9 cellular contexts compared by ENCODE assay signal in the genomic region with DNA sequence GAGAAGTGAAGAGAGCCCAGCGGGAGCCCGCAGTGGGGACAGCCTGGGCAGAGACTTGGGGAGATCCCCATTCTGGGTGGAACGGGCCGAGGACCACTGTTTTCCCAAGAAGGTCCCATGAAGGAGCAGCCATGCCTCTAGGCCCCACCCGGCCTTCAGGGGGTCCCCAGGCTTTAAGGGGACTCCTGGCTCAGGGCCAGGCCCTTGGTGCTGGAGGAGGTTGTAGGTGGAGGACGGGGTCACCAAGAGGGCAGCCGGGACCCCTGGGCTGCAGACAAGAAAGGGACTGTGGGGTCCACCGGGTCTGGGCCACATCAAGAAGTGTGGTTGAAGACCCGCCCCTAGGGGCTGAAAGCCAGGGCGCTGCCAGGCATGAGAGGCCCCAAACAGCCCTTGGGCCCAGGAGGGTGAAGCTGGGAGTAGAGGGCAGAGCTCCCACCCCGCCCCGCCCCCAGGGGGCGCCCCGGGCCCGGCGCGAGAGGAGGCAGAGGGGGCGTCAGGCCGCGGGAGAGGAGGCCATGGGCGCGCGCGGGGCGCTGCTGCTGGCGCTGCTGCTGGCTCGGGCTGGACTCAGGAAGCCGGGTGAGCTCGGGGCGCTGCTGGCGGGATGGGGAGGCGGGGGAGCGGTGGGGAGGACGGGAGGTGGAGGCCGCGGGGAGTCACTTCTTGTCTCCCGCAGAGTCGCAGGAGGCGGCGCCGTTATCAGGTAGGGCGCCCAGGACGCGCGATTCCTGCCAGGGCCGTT. TPM values are rescaled to one million over a fixed set of nuclear protein-coding genes. Genes with fewer than 3 reads are reported as not detected.
DNase-seq lines count a peak whose midpoint lies in the region; ATAC-seq and TF ChIP-seq lines count a peak whose summit lies in the region.
"Had no signal": no experiment of that assay in that cellular context is flagged by ENCODE, and none has a peak within 500 bp of the region (broad histone marks: within the 10 kb centered on the region; RNA-seq: fewer than 3 reads in every experiment).

A gene with protein sequence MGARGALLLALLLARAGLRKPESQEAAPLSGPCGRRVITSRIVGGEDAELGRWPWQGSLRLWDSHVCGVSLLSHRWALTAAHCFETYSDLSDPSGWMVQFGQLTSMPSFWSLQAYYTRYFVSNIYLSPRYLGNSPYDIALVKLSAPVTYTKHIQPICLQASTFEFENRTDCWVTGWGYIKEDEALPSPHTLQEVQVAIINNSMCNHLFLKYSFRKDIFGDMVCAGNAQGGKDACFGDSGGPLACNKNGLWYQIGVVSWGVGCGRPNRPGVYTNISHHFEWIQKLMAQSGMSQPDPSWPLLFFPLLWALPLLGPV (plus strand): TSS at position 487 of the 745 bp plus-strand sequence. CDS start 32 bp downstream, at position 519.

- intact Hi-C loops in OCI-LY7 (cut with micrococcal nuclease; ENCODE audit: unreplicated experiment): no loop called here
- intact Hi-C loops in colonic mucosa (cut with DNase I): no loop called here

- H3K27ac ChIP-seq in CD8-positive, alpha-beta memory T cell (ENCODE audit: low read depth, low read length): peak within 1 kb of the TSS; percentile 59
- H3K27ac ChIP-seq in OCI-LY7 (ENCODE audit: low read depth, low read length, poor library complexity, severe bottlenecking) (peak within 1 kb of the TSS; percentile 54), colonic mucosa (no peak within 1 kb of the TSS), SJCRH30 (no peak within 1 kb of the TSS)

- TF ChIP-seq CTCF in OCI-LY7 (conservative IDR thresholded peaks at IDR 0.05; ENCODE audit: low read length) (peak; percentile 72), colonic mucosa (IDR thresholded peaks at IDR 0.05) (no peak)

- peak within 1 kb of the TSS; percentile 89 for H2AFZ ChIP-seq in OCI-LY7 (ENCODE audit: low read length)

- H3K4me2 ChIP-seq in OCI-LY7 (ENCODE audit: low read length): peak within 1 kb of the TSS; percentile 71

- H3K9ac ChIP-seq in colonic mucosa (ENCODE audit: low read depth in 2 of 2, low read length in 2 of 2): no peak within 1 kb of the TSS

- no peaks in the 10 kb centered on the region for H4K20me1 ChIP-seq in OCI-LY7 (ENCODE audit: insufficient read depth, low read length)

- H3K36me3 ChIP-seq in CD8-positive, alpha-beta memory T cell (ENCODE audit: insufficient read depth, low read length): no peaks in the 10 kb centered on the region
- H3K36me3 ChIP-seq in OCI-LY7 (ENCODE audit: insufficient read depth, low read length): no peaks in the 10 kb centered on the region
- no peaks in the 10 kb centered on the region for H3K36me3 ChIP-seq in colonic mucosa
- H3K36me3 ChIP-seq in SJCRH30: no peaks in the 10 kb centered on the region

- no peaks in the 10 kb centered on the region for H3K4me1 ChIP-seq in CD8-positive, alpha-beta memory T cell (ENCODE audit: insufficient read depth, low read length)
- H3K4me1 ChIP-seq in OCI-LY7 (ENCODE audit: insufficient read depth, low read length, poor library complexity, severe bottlenecking): peaks cover 18% of the 10 kb centered on the region
- H3K4me1 ChIP-seq in colonic mucosa: no peaks in the 10 kb centered on the region
- H3K4me1 ChIP-seq in SJCRH30: peaks cover 4% of the 10 kb centered on the region

- H3K9me3 Mint-ChIP-seq in CD8-positive, alpha-beta memory T cell: no peaks in the 10 kb centered on the region
- H3K9me3 Mint-ChIP-seq in activated naive CD8-positive, alpha-beta T cell treated with anti-CD3 and anti-CD28 coated beads, Interleukin-2, amount 10 ng/mL, durations not matched to agents 7 days and 5 days: no peaks in the 10 kb centered on the region
- H3K9me3 Mint-ChIP-seq in natural killer cell treated with Interleukin-12 subunit alpha and Interleukin-12 subunit beta and Interleukin-15 and Interleukin-18, amount 100 ng/mL, for 72 hours: no peaks in the 10 kb centered on the region

- CTCF ChIA-PET in CD8-positive, alpha-beta memory T cell (lab: Charles Lee): interaction anchor here (1.5 kb wide), 1 partner anchor 51 kb away, joined by 3 read pairs; no protein-coding TSS in a partner anchor
- CTCF ChIA-PET in OCI-LY7 (lab: Charles Lee; ENCODE audit: unreplicated experiment): interaction anchor here (0.5 to 0.6 kb wide), 2 partner anchors 906 to 1474 kb away, joined by 4 to 11 read pairs; no protein-coding TSS in a partner anchor

- H3K27ac Mint-ChIP-seq in CD8-positive, alpha-beta memory T cell: peak within 1 kb of the TSS in 1 of 8 donors; percentile 64
- H3K27ac Mint-ChIP-seq in activated naive CD8-positive, alpha-beta T cell treated with anti-CD3 and anti-CD28 coated beads, Interleukin-2, amount 10 ng/mL, durations not matched to agents 7 days and 5 days: peak within 1 kb of the TSS; percentile 64
- no peak within 1 kb of the TSS for H3K27ac Mint-ChIP-seq in natural killer cell treated with Interleukin-12 subunit alpha and Interleukin-12 subunit beta and Interleukin-15 and Interleukin-18, amount 100 ng/mL, for 72 hours

- no peaks in the 10 kb centered on the region for H3K9me2 ChIP-seq in OCI-LY7 (ENCODE audit: insufficient read depth, low read length)

- peaks cover 0 to 2% (median 0%) of the 10 kb centered on the region in 3 donors for H3K4me1 Mint-ChIP-seq in CD8-positive, alpha-beta memory T cell
- no peaks in the 10 kb centered on the region for H3K4me1 Mint-ChIP-seq in activated naive CD8-positive, alpha-beta T cell treated with anti-CD3 and anti-CD28 coated beads, Interleukin-2, amount 10 ng/mL, durations not matched to agents 7 days and 5 days
- peaks cover 0 to 2% of the 10 kb centered on the region in 2 donors for H3K4me1 Mint-ChIP-seq in natural killer cell treated with Interleukin-12 subunit alpha and Interleukin-12 subunit beta and Interleukin-15 and Interleukin-18, amount 100 ng/mL, for 72 hours (ENCODE audit: low read depth in 2 of 2)

- no peaks in the 10 kb centered on the region for H3K36me3 Mint-ChIP-seq in CD8-positive, alpha-beta memory T cell
- H3K36me3 Mint-ChIP-seq in activated naive CD8-positive, alpha-beta T cell treated with anti-CD3 and anti-CD28 coated beads, Interleukin-2, amount 10 ng/mL, durations not matched to agents 7 days and 5 days: no peaks in the 10 kb centered on the region
- no peaks in the 10 kb centered on the region for H3K36me3 Mint-ChIP-seq in natural killer cell treated with Interleukin-12 subunit alpha and Interleukin-12 subunit beta and Interleukin-15 and Interleukin-18, amount 100 ng/mL, for 72 hours

- peaks cover 4% of the 10 kb centered on the region for H3K27me3 ChIP-seq in CD8-positive, alpha-beta memory T cell (ENCODE audit: insufficient read depth, low read length, poor library complexity, severe bottlenecking)
- H3K27me3 ChIP-seq in colonic mucosa (no peaks in the 10 kb centered on the region), SJCRH30 (peaks cover 30% of the 10 kb centered on the region)

- no peak within 1 kb of the TSS for H3K4me3 ChIP-seq in CD8-positive, alpha-beta memory T cell (ENCODE audit: low read length)
- H3K4me3 ChIP-seq in OCI-LY7 (ENCODE audit: low read depth, low read length, poor library complexity, severe bottlenecking) (peak within 1 kb of the TSS; percentile 86), colonic mucosa (no peak within 1 kb of the TSS), SJCRH30 (no peak within 1 kb of the TSS)

- no TSS peak for BruUV-seq in OCI-LY7 (replicated peaks; lab: Mats Ljungman, UMichigan)

- POLR2A ChIA-PET in CD8-positive, alpha-beta memory T cell (lab: Charles Lee): no interaction called here
- POLR2A ChIA-PET in OCI-LY7 (lab: Charles Lee): interaction anchor here (0.7 kb wide), 1 partner anchor 10 kb away, joined by 3 read pairs; no protein-coding TSS in a partner anchor
- POLR2A ChIA-PET in activated naive CD8-positive, alpha-beta T cell treated with anti-CD3 and anti-CD28 coated beads, Interleukin-2, amount 10 ng/mL, durations not matched to agents 7 days and 5 days (lab: Charles Lee): interaction anchor here (1.3 kb wide), 1 partner anchor 39 kb away, joined by 3 read pairs; no protein-coding TSS in a partner anchor

- H3K79me2 ChIP-seq in OCI-LY7 (ENCODE audit: insufficient read depth, low read depth, low read length): peaks cover 10% of the 10 kb centered on the region; the same call in 1 of the 2 replicates

- DNase-seq in CD8-positive, alpha-beta memory T cell: peak in 4 of 5 donors; percentile 27 to 52 (median 45)
- DNase-seq in OCI-LY7 (ENCODE audit: low spot score): peak; percentile 68
- DNase-seq in activated naive CD8-positive, alpha-beta T cell treated with anti-CD3 and anti-CD28 coated beads, Interleukin-2, amount 10 ng/mL, durations not matched to agents 7 days and 5 days: peak; percentile 61
- no peak for DNase-seq in natural killer cell treated with Interleukin-12 subunit alpha and Interleukin-12 subunit beta and Interleukin-15 and Interleukin-18, amount 100 ng/mL, for 72 hours (ENCODE audit: low spot score)
- DNase-seq in NCI-H345 treated with DMSO at 0.1 percent for 48 hours (lab: John Stamatoyannopoulos, UW; ENCODE audit: unreplicated experiment): no peak
- no peak for DNase-seq in colonic mucosa
- no peak for DNase-seq in SJCRH30
- DNase-seq: NK-92 treated with Interleukin-12 subunit alpha and Interleukin-12 subunit beta, amount 100 ng/mL, for 24 hours had no signal

- H3K27me3 Mint-ChIP-seq in CD8-positive, alpha-beta memory T cell: peaks cover 0 to 15% of the 10 kb centered on the region in 2 donors
- H3K27me3 Mint-ChIP-seq in activated naive CD8-positive, alpha-beta T cell treated with anti-CD3 and anti-CD28 coated beads, Interleukin-2, amount 10 ng/mL, durations not matched to agents 7 days and 5 days: peaks cover 3% of the 10 kb centered on the region
- H3K27me3 Mint-ChIP-seq in natural killer cell treated with Interleukin-12 subunit alpha and Interleukin-12 subunit beta and Interleukin-15 and Interleukin-18, amount 100 ng/mL, for 72 hours: no peaks in the 10 kb centered on the region

- ATAC-seq in activated naive CD8-positive, alpha-beta T cell treated with anti-CD3 and anti-CD28 coated beads, Interleukin-2, amount 10 ng/mL, durations not matched to agents 7 days and 5 days (ENCODE audit: low read depth): peak; percentile 69
- peak; percentile 49 to 75 for ATAC-seq in natural killer cell treated with Interleukin-12 subunit alpha and Interleukin-12 subunit beta and Interleukin-15 and Interleukin-18, amount 100 ng/mL, for 72 hours
- ATAC-seq in GM21381 (IDR thresholded peaks at IDR 0.05; ENCODE audit: unreplicated experiment): no peak

- H3K9me3 ChIP-seq in CD8-positive, alpha-beta memory T cell (ENCODE audit: low read length): no peaks in the 10 kb centered on the region
- H3K9me3 ChIP-seq in OCI-LY7 (ENCODE audit: low read length) (no peaks in the 10 kb centered on the region), colonic mucosa (no peaks in the 10 kb centered on the region), SJCRH30 (replicated peaks) (no peaks in the 10 kb centered on the region)

- peak within 1 kb of the TSS in 4 of 7 donors; percentile 13 to 70 (median 61) for H3K4me3 Mint-ChIP-seq in CD8-positive, alpha-beta memory T cell
- peak within 1 kb of the TSS; percentile 22 for H3K4me3 Mint-ChIP-seq in activated naive CD8-positive, alpha-beta T cell treated with anti-CD3 and anti-CD28 coated beads, Interleukin-2, amount 10 ng/mL, durations not matched to agents 7 days and 5 days
- H3K4me3 Mint-ChIP-seq in natural killer cell treated with Interleukin-12 subunit alpha and Interleukin-12 subunit beta and Interleukin-15 and Interleukin-18, amount 100 ng/mL, for 72 hours: no peak within 1 kb of the TSS

RNA-seq across cellular contexts. Expression of the gene that starts here (rescaled TPM):
- total RNA-seq in CD8-positive, alpha-beta memory T cell: 1 to 10 TPM; 8.8 to 9.2 TPM
- 13.6 TPM for polyA plus RNA-seq in CD8-positive, alpha-beta memory T cell
- 44.5 and 68.7 TPM in 2 replicates for total RNA-seq in OCI-LY7 (2014; rRNA removed; shearing (Covaris generic))
- 69.6 and 75.1 TPM in 2 replicates for total RNA-seq in OCI-LY7 (2022)
- total RNA-seq in activated naive CD8-positive, alpha-beta T cell treated with anti-CD3 and anti-CD28 coated beads, Interleukin-2, amount 10 ng/mL, durations not matched to agents 7 days and 5 days: 1 to 10 TPM; 5.6 to 6.9 TPM
- total RNA-seq in natural killer cell treated with Interleukin-12 subunit alpha and Interleukin-12 subunit beta and Interleukin-15 and Interleukin-18, amount 100 ng/mL, for 72 hours: 10 to 100 TPM in 1 of 2 donors, under 1 TPM in 1; 0.53 to 21.5 TPM
- 1 to 10 TPM; 1.1 to 2.6 TPM for total RNA-seq in colonic mucosa
- total RNA-seq in SJCRH30 (2014; rRNA removed; shearing (Covaris generic)): not detected in 2 replicates

Comparison
In these comparisons a context has a peak if more than half of its experiments do, and no peak if none do; other contexts are left out.
1. DNase-seq: peak in CD8-positive, alpha-beta memory T cell (4 of 5), OCI-LY7 (single experiment) and activated naive CD8-positive, alpha-beta T cell treated with anti-CD3 and anti-CD28 coated beads, Interleukin-2, amount 10 ng/mL, durations not matched to agents 7 days and 5 days (single experiment); none in natural killer cell treated with Interleukin-12 subunit alpha and Interleukin-12 subunit beta and Interleukin-15 and Interleukin-18, amount 100 ng/mL, for 72 hours (single experiment), NCI-H345 treated with DMSO at 0.1 percent for 48 hours (single experiment), colonic mucosa (single experiment) and SJCRH30 (0 of 2).
2. H3K27ac ChIP-seq: peak in CD8-positive, alpha-beta memory T cell (single experiment) and OCI-LY7 (single experiment); none in colonic mucosa (single experiment) and SJCRH30 (single experiment).